ENCODE assay signal across 1 cellular context in genomic region chr1:154969741-154970452, GRCh38.
TF ChIP-seq lines count a peak whose summit lies in the region.

No MANE protein-coding gene starts in this region.

TF ChIP-seq in GM23338, 12 proteins besides CTCF, POLR2A, EP300 and RAD21 (continued from another document):
- TF ChIP-seq ZNF462 (CRISPR knock-in tag; IDR thresholded peaks at IDR 0.05) (no peak), STAT1 (IDR thresholded peaks at IDR 0.05; ENCODE audit: unreplicated experiment) (no peak), NANOG (IDR thresholded peaks at IDR 0.05; ENCODE audit: borderline replicate concordance) (no peak), ZNF331 (CRISPR knock-in tag; IDR thresholded peaks at IDR 0.05; ENCODE audit: low read depth) (no peak)
